In the genomic region with DNA sequence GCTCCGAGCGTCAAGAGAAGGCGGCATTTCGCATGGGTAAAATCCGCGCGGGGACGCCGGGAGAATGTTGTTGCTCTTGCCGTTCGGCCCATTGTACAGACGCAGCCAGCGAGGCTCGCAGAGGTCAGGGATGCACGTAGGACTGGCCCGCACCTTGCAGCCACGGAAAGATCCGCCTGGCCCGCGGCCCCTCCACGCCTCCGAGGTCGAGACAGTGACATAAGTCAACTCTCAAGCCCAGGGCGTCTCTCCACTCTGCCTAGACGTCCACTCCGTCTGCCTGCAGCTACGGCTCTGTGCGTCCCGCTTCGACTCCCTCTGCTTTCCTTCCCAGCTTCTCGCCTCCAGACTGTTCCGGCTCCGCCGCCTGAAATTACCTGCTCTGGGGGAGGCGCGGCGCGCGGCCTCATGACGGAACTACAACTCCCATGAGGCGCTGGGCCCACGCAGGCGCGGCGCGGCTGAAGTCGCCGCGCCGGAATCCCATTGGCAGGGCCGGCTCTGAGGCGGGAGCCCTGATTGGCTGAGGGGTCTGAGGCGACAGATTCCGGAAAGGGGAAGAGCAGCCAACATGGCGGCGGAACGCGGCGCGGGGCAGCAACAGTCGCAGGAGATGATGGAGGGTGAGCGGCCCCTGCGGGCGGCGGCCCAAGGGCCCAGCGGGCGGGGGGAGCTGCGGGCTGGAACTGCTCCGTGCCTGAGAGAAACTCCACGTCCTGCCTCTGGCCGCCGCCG, we compare ENCODE assay signal across 8 cellular contexts. TPM values are rescaled to one million over a fixed set of nuclear protein-coding genes. Genes with fewer than 3 reads are reported as not detected.
DNase-seq lines count a peak whose midpoint lies in the region; ATAC-seq, FAIRE-seq and TF ChIP-seq lines count a peak whose summit lies in the region.

A gene with protein sequence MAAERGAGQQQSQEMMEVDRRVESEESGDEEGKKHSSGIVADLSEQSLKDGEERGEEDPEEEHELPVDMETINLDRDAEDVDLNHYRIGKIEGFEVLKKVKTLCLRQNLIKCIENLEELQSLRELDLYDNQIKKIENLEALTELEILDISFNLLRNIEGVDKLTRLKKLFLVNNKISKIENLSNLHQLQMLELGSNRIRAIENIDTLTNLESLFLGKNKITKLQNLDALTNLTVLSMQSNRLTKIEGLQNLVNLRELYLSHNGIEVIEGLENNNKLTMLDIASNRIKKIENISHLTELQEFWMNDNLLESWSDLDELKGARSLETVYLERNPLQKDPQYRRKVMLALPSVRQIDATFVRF (plus strand): TSS at position 543 of the 735 bp plus-strand sequence. CDS start 29 bp downstream, at position 572.

- peak within 1 kb of the TSS; percentile 85 for H3K4me2 ChIP-seq in keratinocyte (ENCODE audit: control insufficient read depth, extremely low read depth, insufficient read depth, low read depth, low read length)

- no peaks in the 10 kb centered on the region for H3K27me3 ChIP-seq in keratinocyte (ENCODE audit: control insufficient read depth, extremely low read depth, insufficient read depth, low read length)

- FAIRE-seq in keratinocyte (lab: Jason Lieb, UNC), result no peak

- H3K36me3 ChIP-seq in keratinocyte (ENCODE audit: control insufficient read depth in 2 of 2, extremely low read depth in 1 of 2, insufficient read depth in 2 of 2, low read length in 2 of 2), result peaks cover 4 to 6% of the 10 kb centered on the region in 2 experiments

- no peaks in the 10 kb centered on the region for H4K20me1 ChIP-seq in keratinocyte (ENCODE audit: control insufficient read depth, extremely low read depth, insufficient read depth, low read length)

- H3K9ac ChIP-seq in keratinocyte (ENCODE audit: control insufficient read depth, extremely low read depth, insufficient read depth, low read length), result peak within 1 kb of the TSS; percentile 84

- dilution Hi-C loops in keratinocyte (cut with MboI; ENCODE audit: extremely low pct_ligation_motif_present, low sequenced_read_pairs), result no loop called here

- peak within 1 kb of the TSS; percentile 76 for H3K27ac ChIP-seq in keratinocyte (ENCODE audit: control insufficient read depth, insufficient read depth, low read length)

- TF ChIP-seq CTCF in keratinocyte (optimal IDR thresholded peaks at IDR 0.05 in 1 of 3, IDR thresholded peaks at IDR 0.05 in 1 of 3, conservative IDR thresholded peaks at IDR 0.05 in 1 of 3; ENCODE audit: extremely low read depth in 1 of 3, insufficient read depth in 2 of 3, low read length in 3 of 3), result peak in 1 of 3 experiments; percentile 13

- H3K4me3 ChIP-seq in keratinocyte (ENCODE audit: control insufficient read depth in 2 of 3, extremely low read depth in 1 of 3, insufficient read depth in 2 of 3, low read depth in 1 of 3, low read length in 3 of 3), result peak within 1 kb of the TSS; percentile 78 to 88 (median 81)

- H3K4me1 ChIP-seq in keratinocyte (ENCODE audit: control insufficient read depth, extremely low read depth, insufficient read depth, low read length), result peaks cover 16% of the 10 kb centered on the region

- peak within 1 kb of the TSS; percentile 100 for H2AFZ ChIP-seq in keratinocyte (ENCODE audit: control insufficient read depth, low read length)

- peaks cover 19% of the 10 kb centered on the region for H3K79me2 ChIP-seq in keratinocyte (ENCODE audit: control insufficient read depth, insufficient read depth, low read length)

- peak; percentile 95 for DNase-seq in Ammon's horn (ENCODE audit: low spot score)
- peak; percentile 91 for DNase-seq in NCI-H460 (ENCODE audit: extremely low read depth, low read depth)
- DNase-seq in activated CD4-positive, CD25-positive, alpha-beta regulatory T cell treated with anti-CD3 and anti-CD28 coated beads, Interleukin-2, amount 50 U/mL, for 72 hours, result peak; percentile 90
- DNase-seq in cerebellar nuclear complex (lab: John Stamatoyannopoulos, UW), result peak; percentile 43 to 83
- peak; percentile 66 for DNase-seq in keratinocyte (ENCODE audit: low read depth, low spot score)
- DNase-seq in stimulated activated CD4-positive, alpha-beta T cell treated with anti-CD3 and anti-CD28 coated beads, Interleukin-15, amount 100 ng/mL, for 24 hours, result peak; percentile 97

- no peaks in the 10 kb centered on the region for H3K9me1 ChIP-seq in keratinocyte (ENCODE audit: control insufficient read depth, extremely low read depth, insufficient read depth, low read length)

- H3K9me3 ChIP-seq in keratinocyte (ENCODE audit: control insufficient read depth, low read depth, low read length), result no peaks in the 10 kb centered on the region

- ATAC-seq in GM19043 (IDR thresholded peaks at IDR 0.05; ENCODE audit: low read depth, unreplicated experiment), result peak; percentile 68
- ATAC-seq in HG03378 (IDR thresholded peaks at IDR 0.05; ENCODE audit: unreplicated experiment), result peak; percentile 68

RNA-seq across cellular contexts. Expression of the gene that starts here (rescaled TPM):
- 59.9 and 74.1 TPM in 2 replicates for total RNA-seq in NCI-H460 (2014; rRNA removed; shearing (Covaris generic))
- 35.2 and 40.9 TPM in 2 replicates for polyA plus RNA-seq in NCI-H460 (2014; cell fraction: nucleus; rRNA removed)
- 53.4 to 88.2 TPM (median 84.9 TPM) in 3 replicates for polyA plus RNA-seq in keratinocyte
- polyA plus RNA-seq in keratinocyte (2011; ENCODE audit: low read depth), result 368 TPM
- 59.6 and 99.8 TPM in 2 replicates for polyA plus RNA-seq in keratinocyte (2011; cell fraction: cytosol; rRNA removed)
- polyA plus RNA-seq in keratinocyte (2011; cell fraction: nucleus; rRNA removed), result 43.0 and 61.8 TPM in 2 replicates
- 93.8 and 98.6 TPM in 2 replicates for polyA plus RNA-seq in keratinocyte (2012; ENCODE audit: low replicate concordance)
- polyA minus RNA-seq in keratinocyte, result 19.7 to 40.9 TPM (median 40.5 TPM) in 3 replicates
- 80.0 TPM for polyA minus RNA-seq in keratinocyte (2011; cell fraction: cytosol; rRNA and poly(A)+ RNA removed)
- polyA minus RNA-seq in keratinocyte (2011; cell fraction: nucleus; rRNA and poly(A)+ RNA removed), result 20.7 and 33.9 TPM in 2 replicates

Comparison
In these comparisons a context has a peak if more than half of its experiments do, and no peak if none do; other contexts are left out.
1. Peak in every context shown above with its lines: DNase-seq, ATAC-seq, H3K4me3 ChIP-seq and H3K27ac ChIP-seq.